Comparison of ENCODE assay signal across 25 cellular contexts in the genomic region with DNA sequence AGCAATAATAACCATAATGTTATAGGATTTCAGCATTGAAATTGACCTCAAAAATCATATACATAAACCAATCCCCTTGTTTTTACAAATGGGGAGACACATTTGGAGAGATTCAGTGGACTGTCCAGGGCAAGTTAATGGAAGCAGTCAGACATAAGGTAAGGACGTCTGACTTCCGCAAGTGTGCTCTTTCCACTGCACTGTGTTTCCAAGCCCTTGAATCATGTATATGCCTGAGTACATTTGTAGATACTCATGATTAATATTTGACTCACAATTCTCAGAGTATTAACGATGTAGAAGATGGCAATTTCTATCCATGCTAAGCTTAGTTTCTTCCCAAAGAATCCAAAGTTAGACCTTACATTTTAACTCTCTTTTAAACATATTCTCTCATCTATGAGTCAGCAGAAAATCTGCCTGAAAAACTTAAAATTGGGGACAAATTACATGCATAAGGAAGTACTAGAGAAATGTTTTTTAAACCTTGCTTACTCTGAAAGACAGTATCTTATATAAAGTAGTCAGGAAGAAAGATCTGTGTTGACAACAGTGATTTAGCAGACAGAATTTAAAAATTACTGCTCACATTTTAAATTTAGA.
"Had no signal": no experiment of that assay in that cellular context is flagged by ENCODE, and none has a peak within 500 bp of the region (broad histone marks: within the 10 kb centered on the region; RNA-seq: fewer than 3 reads in every experiment).

No MANE protein-coding gene starts in this region.

- H3K4me3 ChIP-seq: breast epithelium, coronary artery, heart left ventricle, lung, sigmoid colon, smooth muscle cell, transverse colon, uterus had no signal

- H3K4me2 ChIP-seq: smooth muscle cell had no signal

- ATAC-seq: activated T-cell treated with anti-CD3 and anti-CD28 coated beads, Interleukin-2, amount 50 U/mL, for 4 hours; heart left ventricle; left lobe of liver; naive thymus-derived CD4-positive, alpha-beta T cell; stimulated activated naive B cell treated with anti-CD40 and anti-IgM and Interleukin-4, amounts not matched to agents 10 μg/mL and 1 μg/mL and 100 μg/mL, for 72 hours; T-helper 17 cell had no signal

- H3K27ac Mint-ChIP-seq: activated B cell treated with CpG ODN at 0.5 μM for 24 hours; activated naive CD8-positive, alpha-beta T cell; activated T-helper 2 cell treated with anti-CD3 and anti-CD28 coated beads, Interferon-gamma antibody, Interleukin-2, Interleukin-4, amounts not matched to agents 10 μg/mL and 5 μg/mL and 100 μg/mL, durations not matched to agents 14 hours and 24 hours and 36 hours; naive thymus-derived CD4-positive, alpha-beta T cell; stimulated activated naive B cell treated with anti-CD40 and anti-IgM and Interleukin-4, amounts not matched to agents 10 μg/mL and 1 μg/mL and 100 μg/mL, for 72 hours; T-helper 17 cell had no signal

- H3K4me1 Mint-ChIP-seq: activated B cell treated with CpG ODN at 0.5 μM for 24 hours; naive thymus-derived CD4-positive, alpha-beta T cell; stimulated activated naive B cell treated with anti-CD40 and anti-IgM and Interleukin-4, amounts not matched to agents 10 μg/mL and 1 μg/mL and 100 μg/mL, for 72 hours; T-helper 17 cell had no signal

- DNase-seq: activated B cell treated with CpG ODN at 0.5 μM for 24 hours; activated CD4-positive, alpha-beta T cell treated with anti-CD3 and anti-CD28 coated beads for 4 hours; activated CD4-positive, alpha-beta T cell treated with anti-CD3 and anti-CD28 coated beads, Interleukin-2, amount 50 U/mL, for 48 hours; activated CD8-positive, alpha-beta memory T cell treated with anti-CD3 and anti-CD28 coated beads, Interleukin-2, amount 50 U/mL, for 48 hours; activated naive CD4-positive, alpha-beta T cell; activated T-cell treated with anti-CD3 and anti-CD28 coated beads, Interleukin-2, amount 50 U/mL, for 4 hours; heart left ventricle; islet precursor cell; naive thymus-derived CD4-positive, alpha-beta T cell; sigmoid colon; stimulated activated CD4-positive, alpha-beta T cell treated with anti-CD3 and anti-CD28 coated beads, Interleukin-15, amount 100 ng/mL, for 24 hours; stimulated activated CD8-positive, alpha-beta memory T cell treated with anti-CD3 and anti-CD28 coated beads, Interleukin-4, amount 100 ng/mL, for 48 hours; stimulated activated naive B cell treated with anti-CD40 and anti-IgM and Interleukin-4, amounts not matched to agents 10 μg/mL and 1 μg/mL and 100 μg/mL, for 72 hours; T-helper 17 cell; transverse colon; uterus had no signal

- H3K36me3 Mint-ChIP-seq: activated naive CD8-positive, alpha-beta T cell; naive thymus-derived CD4-positive, alpha-beta T cell; stimulated activated naive B cell treated with anti-CD40 and anti-IgM and Interleukin-4, amounts not matched to agents 10 μg/mL and 1 μg/mL and 100 μg/mL, for 72 hours had no signal

- H3K27ac ChIP-seq: coronary artery, heart left ventricle, sigmoid colon, transverse colon, uterus had no signal

- H3K27me3 ChIP-seq: breast epithelium, heart left ventricle, sigmoid colon, transverse colon, uterus had no signal

- H3K9me3 Mint-ChIP-seq: activated B cell treated with CpG ODN at 0.5 μM for 24 hours; activated T-cell treated with anti-CD3 and anti-CD28 coated beads, Interleukin-2, amount 50 U/mL, for 4 hours; activated T-helper 2 cell treated with anti-CD3 and anti-CD28 coated beads, Interferon-gamma antibody, Interleukin-2, Interleukin-4, amounts not matched to agents 10 μg/mL and 5 μg/mL and 100 μg/mL, durations not matched to agents 14 hours and 24 hours and 36 hours; stimulated activated naive B cell treated with anti-CD40 and anti-IgM and Interleukin-4, amounts not matched to agents 10 μg/mL and 1 μg/mL and 100 μg/mL, for 72 hours had no signal

- H3K9me3 ChIP-seq: breast epithelium, heart left ventricle, sigmoid colon, transverse colon, uterus had no signal

- H3K4me1 ChIP-seq: breast epithelium, transverse colon, uterus had no signal

- FAIRE-seq: astrocyte, endometrium had no signal

- H3K36me3 ChIP-seq: breast epithelium, transverse colon, uterus had no signal

- H3K4me3 Mint-ChIP-seq: activated B cell treated with CpG ODN at 0.5 μM for 24 hours; activated naive CD8-positive, alpha-beta T cell; activated T-cell treated with anti-CD3 and anti-CD28 coated beads, Interleukin-2, amount 50 U/mL, for 4 hours; naive thymus-derived CD4-positive, alpha-beta T cell; stimulated activated naive B cell treated with anti-CD40 and anti-IgM and Interleukin-4, amounts not matched to agents 10 μg/mL and 1 μg/mL and 100 μg/mL, for 72 hours; T-helper 17 cell had no signal

- H3K27me3 Mint-ChIP-seq: activated B cell treated with CpG ODN at 0.5 μM for 24 hours; naive thymus-derived CD4-positive, alpha-beta T cell; stimulated activated naive B cell treated with anti-CD40 and anti-IgM and Interleukin-4, amounts not matched to agents 10 μg/mL and 1 μg/mL and 100 μg/mL, for 72 hours had no signal
